Comparison of ENCODE assay signal across 8 cellular contexts in the genomic region with DNA sequence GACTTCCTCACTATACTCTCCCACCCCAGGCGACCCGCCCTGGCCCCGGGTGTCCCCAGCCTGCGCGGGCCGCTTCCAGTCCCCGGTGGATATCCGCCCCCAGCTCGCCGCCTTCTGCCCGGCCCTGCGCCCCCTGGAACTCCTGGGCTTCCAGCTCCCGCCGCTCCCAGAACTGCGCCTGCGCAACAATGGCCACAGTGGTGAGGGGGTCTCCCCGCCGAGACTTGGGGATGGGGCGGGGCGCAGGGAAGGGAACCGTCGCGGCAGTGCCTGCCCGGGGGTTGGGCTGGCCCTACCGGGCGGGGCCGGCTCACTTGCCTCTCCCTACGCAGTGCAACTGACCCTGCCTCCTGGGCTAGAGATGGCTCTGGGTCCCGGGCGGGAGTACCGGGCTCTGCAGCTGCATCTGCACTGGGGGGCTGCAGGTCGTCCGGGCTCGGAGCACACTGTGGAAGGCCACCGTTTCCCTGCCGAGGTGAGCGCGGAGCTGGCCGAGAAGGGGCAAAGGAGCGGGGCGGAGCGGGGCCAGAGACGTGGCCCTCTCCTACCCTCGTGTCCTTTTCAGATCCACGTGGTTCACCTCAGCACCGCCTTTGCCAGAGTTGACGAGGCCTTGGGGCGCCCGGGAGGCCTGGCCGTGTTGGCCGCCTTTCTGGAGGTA. TPM values are rescaled to one million over a fixed set of nuclear protein-coding genes. Genes with fewer than 3 reads are reported as not detected.
DNase-seq lines count a peak whose midpoint lies in the region; ATAC-seq and TF ChIP-seq lines count a peak whose summit lies in the region.

No MANE protein-coding gene starts in this region.

- H3K27ac ChIP-seq in left ventricle myocardium inferior (replicated peaks): no peak overlapping the region

- H3K9me3 Mint-ChIP-seq in activated T-cell treated with anti-CD3 and anti-CD28 coated beads, Interleukin-2, amount 50 U/mL, for 72 hours: no peaks in the 10 kb centered on the region
- H3K9me3 Mint-ChIP-seq in activated CD4-positive, alpha-beta T cell treated with anti-CD3 and anti-CD28 coated beads, Interleukin-2, amount 10 ng/mL, durations not matched to agents 7 days and 5 days: no peaks in the 10 kb centered on the region

- H3K4me3 ChIP-seq in left ventricle myocardium inferior: peak overlapping the region; percentile 71

- POLR2A ChIA-PET in activated CD4-positive, alpha-beta T cell treated with anti-CD3 and anti-CD28 coated beads, Interleukin-2, amount 10 ng/mL, durations not matched to agents 7 days and 5 days (lab: Charles Lee): no interaction called here

- DNase-seq in activated T-cell treated with anti-CD3 and anti-CD28 coated beads, Interleukin-2, amount 50 U/mL, for 72 hours: peak; percentile 54 to 61
- DNase-seq in left ventricle myocardium inferior: no peak
- peak; percentile 85 for DNase-seq in retina
- no peak for DNase-seq in effector CD4-positive, alpha-beta T cell
- no peak for DNase-seq in activated CD4-positive, alpha-beta T cell treated with anti-CD3 and anti-CD28 coated beads, Interleukin-2, amount 10 ng/mL, durations not matched to agents 7 days and 5 days

- H3K9me3 ChIP-seq in left ventricle myocardium inferior (replicated peaks): no peaks in the 10 kb centered on the region

- peak overlapping the region; percentile 76 to 77 for H3K4me3 Mint-ChIP-seq in activated T-cell treated with anti-CD3 and anti-CD28 coated beads, Interleukin-2, amount 50 U/mL, for 72 hours
- H3K4me3 Mint-ChIP-seq in activated CD4-positive, alpha-beta T cell treated with anti-CD3 and anti-CD28 coated beads, Interleukin-2, amount 10 ng/mL, durations not matched to agents 7 days and 5 days: no peak overlapping the region

- TF ChIP-seq CTCF in left ventricle myocardium inferior (IDR thresholded peaks at IDR 0.05; ENCODE audit: borderline replicate concordance): peak; percentile 8

- no peaks in the 10 kb centered on the region for H3K27me3 ChIP-seq in left ventricle myocardium inferior (ENCODE audit: low read depth)

- intact Hi-C loops in left ventricle myocardium inferior (cut with micrococcal nuclease): no loop called here

- H3K4me1 ChIP-seq in left ventricle myocardium inferior: peaks cover 28% of the 10 kb centered on the region

- no peak overlapping the region for H3K27ac Mint-ChIP-seq in activated T-cell treated with anti-CD3 and anti-CD28 coated beads, Interleukin-2, amount 50 U/mL, for 72 hours
- H3K27ac Mint-ChIP-seq in activated CD4-positive, alpha-beta T cell treated with anti-CD3 and anti-CD28 coated beads, Interleukin-2, amount 10 ng/mL, durations not matched to agents 7 days and 5 days: no peak overlapping the region

- CTCF ChIA-PET in activated CD4-positive, alpha-beta T cell treated with anti-CD3 and anti-CD28 coated beads, Interleukin-2, amount 10 ng/mL, durations not matched to agents 7 days and 5 days (lab: Charles Lee): interaction anchor here (0.7 to 2.6 kb wide), 7 partner anchors 11 to 207 kb away, joined by 3 to 12 read pairs (median 3); partner anchors contain the start of genes ARHGEF39, CREB3 and TLN1

- H3K36me3 ChIP-seq in left ventricle myocardium inferior: no peaks in the 10 kb centered on the region

- ATAC-seq in GM19463 (IDR thresholded peaks at IDR 0.05; ENCODE audit: unreplicated experiment) (peak; percentile 33), GM19328 (IDR thresholded peaks at IDR 0.05; ENCODE audit: unreplicated experiment) (no peak), HG02840 (IDR thresholded peaks at IDR 0.05; ENCODE audit: low FRiP score, unreplicated experiment) (no peak)
- ATAC-seq in activated T-cell treated with anti-CD3 and anti-CD28 coated beads, Interleukin-2, amount 50 U/mL, for 72 hours (replicated peaks in 1 of 2): peak; percentile 84 to 85

- peaks cover 0 to 1% of the 10 kb centered on the region in 2 donors for H3K36me3 Mint-ChIP-seq in activated T-cell treated with anti-CD3 and anti-CD28 coated beads, Interleukin-2, amount 50 U/mL, for 72 hours (ENCODE audit: insufficient read depth in 2 of 2)
- H3K36me3 Mint-ChIP-seq in activated CD4-positive, alpha-beta T cell treated with anti-CD3 and anti-CD28 coated beads, Interleukin-2, amount 10 ng/mL, durations not matched to agents 7 days and 5 days (ENCODE audit: low read depth): peaks cover 4% of the 10 kb centered on the region

- H3K4me1 Mint-ChIP-seq in activated T-cell treated with anti-CD3 and anti-CD28 coated beads, Interleukin-2, amount 50 U/mL, for 72 hours (ENCODE audit: low read depth): peaks cover 6% of the 10 kb centered on the region
- peaks cover 14% of the 10 kb centered on the region for H3K4me1 Mint-ChIP-seq in activated CD4-positive, alpha-beta T cell treated with anti-CD3 and anti-CD28 coated beads, Interleukin-2, amount 10 ng/mL, durations not matched to agents 7 days and 5 days

- peaks cover 11% of the 10 kb centered on the region for H3K27me3 Mint-ChIP-seq in activated T-cell treated with anti-CD3 and anti-CD28 coated beads, Interleukin-2, amount 50 U/mL, for 72 hours (ENCODE audit: low read depth)
- H3K27me3 Mint-ChIP-seq in activated CD4-positive, alpha-beta T cell treated with anti-CD3 and anti-CD28 coated beads, Interleukin-2, amount 10 ng/mL, durations not matched to agents 7 days and 5 days: peaks cover 28% of the 10 kb centered on the region

RNA-seq across cellular contexts. Expression of gene CA9, which starts 2.1 kb away (rescaled TPM):
- total RNA-seq in activated T-cell treated with anti-CD3 and anti-CD28 coated beads, Interleukin-2, amount 50 U/mL, for 72 hours: 1 to 10 TPM in 1 of 2 donors, under 1 TPM in 1; 0.65 to 1.6 TPM
- not detected for total RNA-seq in left ventricle myocardium inferior
- under 1 TPM in 1 of 2 experiments, not detected in 1; 0.40 TPM for total RNA-seq in activated CD4-positive, alpha-beta T cell treated with anti-CD3 and anti-CD28 coated beads, Interleukin-2, amount 10 ng/mL, durations not matched to agents 7 days and 5 days

RNA-seq across cellular contexts. Expression of gene ARHGEF39, which starts 10.9 kb away (rescaled TPM):
- total RNA-seq in activated T-cell treated with anti-CD3 and anti-CD28 coated beads, Interleukin-2, amount 50 U/mL, for 72 hours: 10 to 100 TPM; 12.0 to 15.1 TPM
- total RNA-seq in left ventricle myocardium inferior: 0.27 TPM
- 10 to 100 TPM; 11.8 to 13.5 TPM for total RNA-seq in activated CD4-positive, alpha-beta T cell treated with anti-CD3 and anti-CD28 coated beads, Interleukin-2, amount 10 ng/mL, durations not matched to agents 7 days and 5 days

RNA-seq across cellular contexts. Expression of gene TPM2, which starts 13.9 kb away (rescaled TPM):
- total RNA-seq in activated T-cell treated with anti-CD3 and anti-CD28 coated beads, Interleukin-2, amount 50 U/mL, for 72 hours: 1 to 10 TPM; 5.4 to 7.8 TPM
- total RNA-seq in left ventricle myocardium inferior: 1,070 TPM
- 10 to 100 TPM; 13.1 to 13.4 TPM for total RNA-seq in activated CD4-positive, alpha-beta T cell treated with anti-CD3 and anti-CD28 coated beads, Interleukin-2, amount 10 ng/mL, durations not matched to agents 7 days and 5 days

RNA-seq across cellular contexts. Expression of gene CCDC107, which starts 17.8 kb away (rescaled TPM):
- 10 to 100 TPM in 1 of 2 donors, 1 to 10 TPM in 1; 9.5 to 10.8 TPM for total RNA-seq in activated T-cell treated with anti-CD3 and anti-CD28 coated beads, Interleukin-2, amount 50 U/mL, for 72 hours
- 44.3 TPM for total RNA-seq in left ventricle myocardium inferior
- 10 to 100 TPM; 30.7 to 30.9 TPM for total RNA-seq in activated CD4-positive, alpha-beta T cell treated with anti-CD3 and anti-CD28 coated beads, Interleukin-2, amount 10 ng/mL, durations not matched to agents 7 days and 5 days

RNA-seq across cellular contexts. Expression of gene RMRP, which starts 18.0 kb away (rescaled TPM):
- total RNA-seq in activated T-cell treated with anti-CD3 and anti-CD28 coated beads, Interleukin-2, amount 50 U/mL, for 72 hours: 1,000 to 10,000 TPM; 5,353 to 9,709 TPM
- 15,093 TPM for total RNA-seq in left ventricle myocardium inferior
- total RNA-seq in activated CD4-positive, alpha-beta T cell treated with anti-CD3 and anti-CD28 coated beads, Interleukin-2, amount 10 ng/mL, durations not matched to agents 7 days and 5 days: over 10,000 TPM in 1 of 2 experiments, 1,000 to 10,000 TPM in 1; 1,959 to 11,185 TPM

Comparison
In these comparisons a context has a peak if more than half of its experiments do, and no peak if none do; other contexts are left out.
1. ATAC-seq: peak in GM19463 (single experiment) and activated T-cell treated with anti-CD3 and anti-CD28 coated beads, Interleukin-2, amount 50 U/mL, for 72 hours (2 of 2); none in GM19328 (single experiment) and HG02840 (single experiment).
2. DNase-seq: peak in activated T-cell treated with anti-CD3 and anti-CD28 coated beads, Interleukin-2, amount 50 U/mL, for 72 hours (2 of 2) and retina (single experiment); none in left ventricle myocardium inferior (single experiment), effector CD4-positive, alpha-beta T cell (single experiment) and activated CD4-positive, alpha-beta T cell treated with anti-CD3 and anti-CD28 coated beads, Interleukin-2, amount 10 ng/mL, durations not matched to agents 7 days and 5 days (single experiment).
3. RNA of gene ARHGEF39, which starts 10.9 kb away (total RNA-seq): 12.0 to 15.1 TPM in activated T-cell treated with anti-CD3 and anti-CD28 coated beads, Interleukin-2, amount 50 U/mL, for 72 hours and 11.8 to 13.5 TPM in activated CD4-positive, alpha-beta T cell treated with anti-CD3 and anti-CD28 coated beads, Interleukin-2, amount 10 ng/mL, durations not matched to agents 7 days and 5 days; 0.27 TPM in left ventricle myocardium inferior (single experiment); every median in the first group is over 10 times any median in the second.
4. RNA of gene TPM2, which starts 13.9 kb away (total RNA-seq): 1,070 TPM in left ventricle myocardium inferior (single experiment); 13.1 to 13.4 TPM in activated CD4-positive, alpha-beta T cell treated with anti-CD3 and anti-CD28 coated beads, Interleukin-2, amount 10 ng/mL, durations not matched to agents 7 days and 5 days and 5.4 to 7.8 TPM in activated T-cell treated with anti-CD3 and anti-CD28 coated beads, Interleukin-2, amount 50 U/mL, for 72 hours; every median in the first group is over 10 times any median in the second.